ENCODE assay signal across 9 cellular contexts in genomic region chr1:51877434-51878306, GRCh38. TPM values are rescaled to one million over a fixed set of nuclear protein-coding genes. Genes with fewer than 3 reads are reported as not detected.
DNase-seq lines count a peak whose midpoint lies in the region; ATAC-seq lines count a peak whose summit lies in the region.
"Had no signal": no experiment of that assay in that cellular context is flagged by ENCODE, and none has a peak within 500 bp of the region (broad histone marks: within the 10 kb centered on the region; RNA-seq: fewer than 3 reads in every experiment).

No MANE protein-coding gene starts in this region.

- no peak overlapping the region for H3K4me3 Mint-ChIP-seq in stimulated activated naive B cell treated with anti-CD40 and anti-IgM and Interleukin-4, amounts not matched to agents 10 μg/mL and 1 μg/mL and 100 μg/mL, for 72 hours
- H3K4me3 Mint-ChIP-seq: memory B cell had no signal

- H3K9ac ChIP-seq in HUES64 (ENCODE audit: low read depth, low read length) (peak overlapping the region; percentile 96), iPS-15b (ENCODE audit: low read depth, low read length) (peak overlapping the region; percentile 94)

- H3K4me1 ChIP-seq in HUES64 (ENCODE audit: insufficient read depth, low read length) (peaks cover 7% of the 10 kb centered on the region; the same call in 1 of the 2 replicates), iPS-15b (ENCODE audit: control insufficient read depth, insufficient read depth, low read length) (no peaks in the 10 kb centered on the region)

- peaks cover 11 to 15% of the 10 kb centered on the region in 2 donors for H3K4me1 Mint-ChIP-seq in stimulated activated naive B cell treated with anti-CD40 and anti-IgM and Interleukin-4, amounts not matched to agents 10 μg/mL and 1 μg/mL and 100 μg/mL, for 72 hours

- H3K36me3 ChIP-seq in HUES64 (ENCODE audit: insufficient read depth, low read length) (peaks cover 11% of the 10 kb centered on the region), iPS-15b (ENCODE audit: control insufficient read depth, insufficient read depth, low read length) (no peaks in the 10 kb centered on the region)

- H3K27me3 ChIP-seq in HUES64 (ENCODE audit: insufficient read depth, low read length) (peaks cover 10% of the 10 kb centered on the region; the same call in 1 of the 2 replicates), iPS-15b (ENCODE audit: control insufficient read depth, insufficient read depth, low read length) (no peaks in the 10 kb centered on the region)

- no peak overlapping the region for H3K27ac Mint-ChIP-seq in stimulated activated naive B cell treated with anti-CD40 and anti-IgM and Interleukin-4, amounts not matched to agents 10 μg/mL and 1 μg/mL and 100 μg/mL, for 72 hours

- ATAC-seq in stimulated activated naive B cell treated with anti-CD40 and anti-IgM and Interleukin-4, amounts not matched to agents 10 μg/mL and 1 μg/mL and 100 μg/mL, for 72 hours (replicated peaks): peak; percentile 0 to 2
- ATAC-seq in HG02973 (IDR thresholded peaks at IDR 0.05; ENCODE audit: unreplicated experiment): no peak
- no peak for ATAC-seq in HG03025 (IDR thresholded peaks at IDR 0.05; ENCODE audit: low FRiP score, unreplicated experiment)

- H3K27ac ChIP-seq in HUES64 (ENCODE audit: low read depth, low read length): peak overlapping the region; percentile 98

- H3K9me3 Mint-ChIP-seq in stimulated activated naive B cell treated with anti-CD40 and anti-IgM and Interleukin-4, amounts not matched to agents 10 μg/mL and 1 μg/mL and 100 μg/mL, for 72 hours: no peaks in the 10 kb centered on the region
- H3K9me3 Mint-ChIP-seq: memory B cell had no signal

- H3K4me3 ChIP-seq in HUES64 (ENCODE audit: low read length) (peak overlapping the region; percentile 96), iPS-15b (ENCODE audit: low read depth, low read length) (peak overlapping the region; percentile 99)

- H3K27me3 Mint-ChIP-seq in stimulated activated naive B cell treated with anti-CD40 and anti-IgM and Interleukin-4, amounts not matched to agents 10 μg/mL and 1 μg/mL and 100 μg/mL, for 72 hours: no peaks in the 10 kb centered on the region

- peaks cover 3 to 4% of the 10 kb centered on the region in 2 donors for H3K36me3 Mint-ChIP-seq in stimulated activated naive B cell treated with anti-CD40 and anti-IgM and Interleukin-4, amounts not matched to agents 10 μg/mL and 1 μg/mL and 100 μg/mL, for 72 hours
- H3K36me3 Mint-ChIP-seq: memory B cell had no signal

- 11% methylated on average over 20 of the region's 20 CpGs for WGBS in HUES64

- H3K9me3 ChIP-seq in HUES64 (ENCODE audit: insufficient read depth, low read depth, low read length): no peaks in the 10 kb centered on the region
- no peaks in the 10 kb centered on the region for H3K9me3 ChIP-seq in iPS-15b (ENCODE audit: control insufficient read depth, insufficient read depth, low read length)

- DNase-seq in stimulated activated CD4-positive, alpha-beta T cell treated with anti-CD3 and anti-CD28 coated beads, Interleukin-2, amount 100 ng/mL, for 24 hours: peak; percentile 26 to 29
- DNase-seq in stimulated activated CD4-positive, alpha-beta T cell treated with anti-CD3 and anti-CD28 coated beads, Interleukin-12 subunit alpha, Interleukin-12 subunit beta, amount 100 ng/mL, for 4 hours: no peak
- DNase-seq in amniotic epithelial cell (ENCODE audit: low read depth): peak; percentile 37
- peak; percentile 5 for DNase-seq in stimulated activated naive B cell treated with anti-CD40 and anti-IgM and Interleukin-4, amounts not matched to agents 10 μg/mL and 1 μg/mL and 100 μg/mL, for 72 hours

RNA-seq across cellular contexts. Expression of gene NRDC, which starts 0.9 kb away (rescaled TPM):
- 123 TPM for polyA plus RNA-seq in HUES64 (2013, experiment 1 of 2)
- polyA plus RNA-seq in HUES64 (2013, experiment 2 of 2): 130 TPM

Comparison
In these comparisons a context has a peak if more than half of its experiments do, and no peak if none do; other contexts are left out.
1. ATAC-seq: peak in stimulated activated naive B cell treated with anti-CD40 and anti-IgM and Interleukin-4, amounts not matched to agents 10 μg/mL and 1 μg/mL and 100 μg/mL, for 72 hours (2 of 2); none in HG02973 (single experiment) and HG03025 (single experiment).